ENCODE assay signal across 8 cellular contexts in the genomic region with DNA sequence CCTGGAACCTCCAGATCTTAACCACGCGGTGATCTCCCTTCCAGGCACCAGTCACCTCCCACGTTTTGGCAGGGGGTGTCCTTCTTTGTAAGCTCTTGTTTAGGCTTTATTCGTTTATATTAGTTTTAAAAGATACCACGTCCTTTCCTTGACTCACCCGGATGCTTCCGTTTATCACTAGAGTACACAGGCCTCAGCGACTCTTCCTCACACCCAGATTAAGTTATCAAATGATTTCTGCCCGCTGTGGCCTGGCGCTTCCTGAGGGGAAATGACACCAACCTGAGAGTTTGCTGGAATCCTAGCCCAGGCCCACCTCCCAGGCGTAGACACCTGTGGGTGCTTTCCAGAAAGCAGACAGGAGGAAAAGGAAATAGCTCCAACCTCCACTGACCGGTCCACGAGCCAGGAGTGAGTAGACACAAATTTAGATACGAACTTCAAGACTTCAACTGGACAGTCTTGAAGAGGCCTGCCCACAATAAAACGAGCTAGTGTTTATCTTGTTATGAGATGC. TPM values are rescaled to one million over a fixed set of nuclear protein-coding genes. Genes with fewer than 3 reads are reported as not detected.
DNase-seq lines count a peak whose midpoint lies in the region; ATAC-seq and TF ChIP-seq lines count a peak whose summit lies in the region.

No MANE protein-coding gene starts in this region.

- TF ChIP-seq POLR2A in vagina (IDR thresholded peaks at IDR 0.05) = no peak

- intact Hi-C loops in Right ventricle myocardium superior (cut with DNase I) = no loop called here
- intact Hi-C loops in Right ventricle myocardium inferior (cut with DNase I) = loop anchor here (2.0 kb wide), 1 partner anchor 43 kb away; no protein-coding TSS in a partner anchor
- intact Hi-C loops in dorsolateral prefrontal cortex (cut with DNase I) = no loop called here
- intact Hi-C loops in vagina (cut with DNase I) = no loop called here

- H3K4me3 ChIP-seq in dorsolateral prefrontal cortex (peak overlapping the region in 57 of 59 donors; percentile 45 to 78 (median 65)), muscle layer of duodenum (ENCODE audit: low read depth in 1 of 2, low read length in 2 of 2) (peak overlapping the region; percentile 41 to 87), vagina (peak overlapping the region; percentile 50 to 64)

- peak overlapping the region in 14 of 59 donors; percentile 8 to 71 (median 50) for H3K27ac ChIP-seq in dorsolateral prefrontal cortex
- no peak overlapping the region for H3K27ac ChIP-seq in muscle layer of duodenum (ENCODE audit: low read length)
- H3K27ac ChIP-seq in vagina = peak overlapping the region; percentile 77

- H3K27me3 ChIP-seq in dorsolateral prefrontal cortex (peaks cover 0 to 6% (median 0%) of the 10 kb centered on the region in 45 donors), muscle layer of duodenum (ENCODE audit: low read depth, low read length) (no peaks in the 10 kb centered on the region), vagina (no peaks in the 10 kb centered on the region)

- H3K4me1 ChIP-seq in muscle layer of duodenum (ENCODE audit: control insufficient read depth in 1 of 2, insufficient read depth in 2 of 2, low read length in 2 of 2) (no peaks in the 10 kb centered on the region), vagina (peaks cover 19% of the 10 kb centered on the region)

- TF ChIP-seq CTCF in dorsolateral prefrontal cortex (IDR thresholded peaks at IDR 0.05 in 54 of 56, conservative IDR thresholded peaks at IDR 0.05 in 2 of 56; ENCODE audit: low read depth in 1 of 56, partially characterized antibody in 56 of 56) (no peak), vagina (IDR thresholded peaks at IDR 0.05) (no peak)

- no peaks in the 10 kb centered on the region for H3K9me3 ChIP-seq in muscle layer of duodenum (ENCODE audit: control insufficient read depth in 1 of 2, low read length in 2 of 2)
- H3K9me3 ChIP-seq in vagina = no peaks in the 10 kb centered on the region

- ATAC-seq in Right ventricle myocardium superior (ENCODE audit: poor library complexity) (peak; percentile 2), Right ventricle myocardium inferior (no peak)

- DNase-seq in Right ventricle myocardium superior (peak; percentile 26), Right ventricle myocardium inferior (ENCODE audit: missing footprints) (no peak), dorsolateral prefrontal cortex (peak in 1 of 10 donors; percentile 3), vagina (ENCODE audit: extremely low spot score in 2 of 2) (peak in 1 of 2 donors; percentile 87), HuH-7.5 (ENCODE audit: low spot score) (no peak)
- no peak for DNase-seq in activated CD8-positive, alpha-beta memory T cell treated with anti-CD3 and anti-CD28 coated beads for 24 hours
- no peak for DNase-seq in stimulated activated CD8-positive, alpha-beta memory T cell treated with anti-CD3 and anti-CD28 coated beads, Interleukin-4, amount 100 ng/mL, for 48 hours

- no peaks in the 10 kb centered on the region for H3K36me3 ChIP-seq in muscle layer of duodenum (ENCODE audit: control insufficient read depth in 1 of 2, insufficient read depth in 2 of 2, low read length in 2 of 2)
- H3K36me3 ChIP-seq in vagina = no peaks in the 10 kb centered on the region

RNA-seq across cellular contexts. Expression of gene ADAMTS3, which starts 0.8 kb away (rescaled TPM):
- total RNA-seq in Right ventricle myocardium superior (0.27 TPM), Right ventricle myocardium inferior (0.24 TPM), dorsolateral prefrontal cortex (10 to 100 TPM in 3 of 120 experiments, 1 to 10 TPM in 117; 1.4 to 11.5 (median 5.0) TPM), vagina (2.7 TPM)
